8 cellular contexts compared by ENCODE assay signal in the genomic region with DNA sequence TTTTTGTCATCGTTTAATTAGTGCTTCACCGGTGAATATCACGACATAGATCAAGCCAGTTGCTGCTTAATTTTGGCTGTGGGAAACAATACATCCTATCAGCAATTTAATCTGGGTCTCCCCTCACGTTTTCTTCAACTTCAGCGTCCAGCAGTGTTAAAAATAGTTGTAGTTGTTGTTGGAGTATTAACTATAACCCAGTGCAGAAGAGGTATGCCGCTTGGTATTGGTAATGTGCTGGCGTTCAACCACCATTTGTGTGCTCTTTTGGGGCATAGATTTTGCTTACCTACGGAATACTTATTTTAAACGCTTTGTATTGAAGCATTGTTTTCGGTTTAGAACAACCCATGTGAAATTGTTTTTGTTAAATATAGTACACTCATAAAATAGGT. TPM values are rescaled to one million over a fixed set of nuclear protein-coding genes. Genes with fewer than 3 reads are reported as not detected.
A peak's percentile ranks its signal among the peaks of the same experiment; 100 is the strongest.
DNase-seq lines count a peak whose midpoint lies in the region; TF ChIP-seq lines count a peak whose summit lies in the region.

No MANE protein-coding gene starts in this region.

- in situ Hi-C loops in ACHN (cut with HindIII; ENCODE audit: low pct_ligation_motif_present, low pct_unique_long_range_greater_than_20kb, low sequenced_read_pairs): no loop called here

- H2BK15ac ChIP-seq in H9 (ENCODE audit: low read depth, low read length): no peak overlapping the region

- no peak overlapping the region for H3T11ph ChIP-seq in H9 (ENCODE audit: low read length)

- H3K36me3 Mint-ChIP-seq in H9 (ENCODE audit: insufficient read depth in 1 of 3, low read depth in 3 of 3): no peaks in the 10 kb centered on the region; a peak in 1 of 7 replicates

- no peak for TF ChIP-seq CTCF in H9 (conservative IDR thresholded peaks at IDR 0.05)

- H3K36me3 ChIP-seq in thymus (ENCODE audit: control insufficient read depth, insufficient read depth): no peaks in the 10 kb centered on the region

- H2BK20ac ChIP-seq in H9 (ENCODE audit: low read depth, low read length, poor library complexity, severe bottlenecking): no peak overlapping the region

- peaks cover 12% of the 10 kb centered on the region; the same call in 1 of the 2 replicates for H3K79me2 ChIP-seq in H9 (ENCODE audit: insufficient read depth, low read length)

- H3K18ac ChIP-seq in H9 (ENCODE audit: insufficient read length, low read depth, low read length): no peak overlapping the region

- H2AK5ac ChIP-seq in H9 (ENCODE audit: insufficient read length, low read length): no peak overlapping the region

- no peak overlapping the region for H2BK12ac ChIP-seq in H9 (ENCODE audit: insufficient read length, low read depth, low read length)

- H2BK5ac ChIP-seq in H9 (ENCODE audit: insufficient read length, low read length): no peak overlapping the region

- no peak overlapping the region for H3K14ac ChIP-seq in H9 (ENCODE audit: insufficient read depth, low read length)

- H2BK120ac ChIP-seq in H9 (ENCODE audit: low read depth, low read length, poor library complexity, severe bottlenecking): no peak overlapping the region

- H3K23ac ChIP-seq in H9 (ENCODE audit: insufficient read length, low read depth, low read length): no peak overlapping the region

- no peaks in the 10 kb centered on the region for H4K20me1 ChIP-seq in H9 (ENCODE audit: control insufficient read depth, insufficient read depth, insufficient read length)

- H3K27ac Mint-ChIP-seq in H9: 0 out of 7 replicates have a peak overlapping the region, but pooled peaks of 1 of the 3 experiments have one; percentile 68

- peaks cover 5% of the 10 kb centered on the region; the same call in 1 of the 2 replicates for H3K27me3 Mint-ChIP-seq in H9 (ENCODE audit: low read depth)

- H2AFZ ChIP-seq in H9 (ENCODE audit: low read length): no peak overlapping the region

- H3K9me3 Mint-ChIP-seq in H9: no peaks in the 10 kb centered on the region

- H3K9me3 ChIP-seq in H9 (ENCODE audit: control insufficient read depth, low read depth, low read length) (no peaks in the 10 kb centered on the region), thymus (ENCODE audit: control insufficient read depth) (no peaks in the 10 kb centered on the region)

- H3K27me3 ChIP-seq in H9 (ENCODE audit: insufficient read depth, low read length) (no peaks in the 10 kb centered on the region), thymus (ENCODE audit: control insufficient read depth, insufficient read depth) (peaks cover 19% of the 10 kb centered on the region)

- H3K4me3 Mint-ChIP-seq in H9: peak overlapping the region; percentile 94

- peak overlapping the region; percentile 100 for H3K4me2 ChIP-seq in H9 (ENCODE audit: insufficient read depth, insufficient read length, low read length)

- H3K27ac ChIP-seq in H9 (ENCODE audit: insufficient read length, low read depth, low read length) (no peak overlapping the region), thymus (ENCODE audit: low read depth) (no peak overlapping the region)

- H3K23me2 ChIP-seq in H9 (ENCODE audit: insufficient read length, low read depth, low read length, poor library complexity, severe bottlenecking): peaks cover 6% of the 10 kb centered on the region

- peaks cover 5% of the 10 kb centered on the region; the same call in 1 of the 2 replicates for H3K4me1 ChIP-seq in H9 (ENCODE audit: insufficient read depth, low read length)
- H3K4me1 ChIP-seq in thymus (ENCODE audit: control insufficient read depth, insufficient read depth, low read length): peaks cover 7% of the 10 kb centered on the region

- H3K79me1 ChIP-seq in H9 (ENCODE audit: insufficient read depth, low read depth, low read length, poor library complexity, severe bottlenecking): peaks cover 2% of the 10 kb centered on the region

- no peak overlapping the region for H4K91ac ChIP-seq in H9 (ENCODE audit: insufficient read length, low read depth, low read length)

- H4K5ac ChIP-seq in H9 (ENCODE audit: insufficient read length, low read depth, low read length): no peak overlapping the region

- peaks cover 41 to 42% of the 10 kb centered on the region in 2 experiments for H3K4me1 Mint-ChIP-seq in H9

- WGBS in H9 (ENCODE audit: extremely low coverage, insufficient read length, low lambda C conversion rate): no CpG with 5 or more reads among the region's 10 CpGs
- 3% methylated on average over 10 of the region's 10 CpGs for WGBS in thymus

- peak overlapping the region; percentile 64 for H3K9ac ChIP-seq in H9 (ENCODE audit: extremely low read depth, insufficient read length, low read length)

- H3K4ac ChIP-seq in H9 (ENCODE audit: low read depth, low read length): no peak overlapping the region

- H3K4me3 ChIP-seq in thymus (ENCODE audit: low read length): peak overlapping the region; percentile 87

- H3K56ac ChIP-seq in H9 (ENCODE audit: insufficient read length, low read depth, low read length): no peak overlapping the region

- no peak overlapping the region for H4K8ac ChIP-seq in H9 (replicated peaks; ENCODE audit: insufficient read length, low read depth, low read length)

- DNase-seq in ACHN: peak; percentile 51
- DNase-seq in H9: no peak
- peak; percentile 31 for DNase-seq in amniotic epithelial cell (ENCODE audit: low read depth)
- DNase-seq in left kidney (ENCODE audit: low read depth, low spot score): peak; percentile 27
- DNase-seq in D341Med (ENCODE audit: low spot score): no peak
- DNase-seq in DMS153 (lab: John Stamatoyannopoulos, UW): no peak
- no peak for DNase-seq in AML-193 (lab: John Stamatoyannopoulos, UW)

RNA-seq across cellular contexts. Expression of a gene that starts 0.8 kb away (rescaled TPM):
- total RNA-seq in H9 (2021): 13.4 and 14.5 TPM in 2 replicates
- 6.6 TPM for polyA plus RNA-seq in thymus

Comparison
In these comparisons a context has a peak if more than half of its experiments do, and no peak if none do; other contexts are left out.
1. DNase-seq: peak in ACHN (single experiment), amniotic epithelial cell (single experiment) and left kidney (single experiment); none in H9 (single experiment), D341Med (single experiment), DMS153 (single experiment) and AML-193 (0 of 2).